32 cellular contexts compared by ENCODE assay signal in the genomic region with DNA sequence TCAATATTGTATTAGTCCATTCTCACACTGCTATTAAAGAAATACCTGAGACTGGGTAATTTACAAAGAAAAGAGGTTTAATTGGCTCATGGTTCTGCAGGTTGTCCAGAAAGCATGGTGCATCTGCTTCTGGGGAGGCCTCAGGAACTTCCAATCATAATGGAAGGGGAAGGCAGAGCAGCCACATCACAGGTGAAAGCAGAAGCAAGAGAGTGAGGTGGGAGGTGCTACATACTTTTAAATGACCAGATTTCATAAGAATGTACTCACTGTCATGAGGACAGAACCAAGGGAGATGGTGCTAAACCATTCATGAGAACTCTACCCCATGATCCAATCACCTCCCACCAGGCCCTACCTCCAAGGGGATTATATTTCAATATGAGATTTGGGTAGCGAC.
"Had no signal": no experiment of that assay in that cellular context is flagged by ENCODE, and none has a peak within 500 bp of the region (broad histone marks: within the 10 kb centered on the region; RNA-seq: fewer than 3 reads in every experiment).

No MANE protein-coding gene starts in this region.

- H3K4me3 ChIP-seq: body of pancreas, esophagus muscularis mucosa, gastrocnemius medialis, heart left ventricle had no signal

- H3K27me3 Mint-ChIP-seq: activated CD4-positive, alpha-beta T cell treated with anti-CD3 and anti-CD28 coated beads, Interleukin-2, amount 10 ng/mL, durations not matched to agents 7 days and 5 days; activated naive CD4-positive, alpha-beta T cell treated with anti-CD3 and anti-CD28 coated beads, Interleukin-2, amount 10 ng/mL, durations not matched to agents 7 days and 5 days; T-helper 17 cell had no signal

- H3K4me3 Mint-ChIP-seq: activated CD4-positive, alpha-beta T cell treated with anti-CD3 and anti-CD28 coated beads, Interleukin-2, amount 10 ng/mL, durations not matched to agents 7 days and 5 days; activated naive CD4-positive, alpha-beta T cell treated with anti-CD3 and anti-CD28 coated beads, Interleukin-2, amount 10 ng/mL, durations not matched to agents 7 days and 5 days; activated T-helper 1 cell treated with anti-CD3 and anti-CD28 coated beads, Interleukin-12 subunit alpha, Interleukin-12 subunit beta, Interleukin-2, Interleukin-4 antibody, amounts not matched to agents 30 ng/mL and 10 ng/mL and 1 ng/mL, durations not matched to agents 14 hours and 24 hours and 36 hours; effector memory CD8-positive, alpha-beta T cell; T-helper 17 cell; T-helper 2 cell treated with Interferon-gamma antibody and Interleukin-4, amounts not matched to agents 5 μg/mL and 100 μg/mL, for 36 hours had no signal

- H3K36me3 ChIP-seq: esophagus muscularis mucosa, gastrocnemius medialis, heart left ventricle had no signal

- H3K9me3 Mint-ChIP-seq: activated naive CD4-positive, alpha-beta T cell treated with anti-CD3 and anti-CD28 coated beads, Interleukin-2, amount 10 ng/mL, durations not matched to agents 7 days and 5 days; effector memory CD8-positive, alpha-beta T cell had no signal

- H3K4me1 Mint-ChIP-seq: activated naive CD4-positive, alpha-beta T cell treated with anti-CD3 and anti-CD28 coated beads, Interleukin-2, amount 10 ng/mL, durations not matched to agents 7 days and 5 days; T-helper 17 cell had no signal

- ATAC-seq: activated naive CD4-positive, alpha-beta T cell treated with anti-CD3 and anti-CD28 coated beads, Interleukin-2, amount 50 U/mL, for 72 hours; activated T-cell treated with anti-CD3 and anti-CD28 coated beads, Interleukin-2, amount 50 U/mL, for 4 hours; body of pancreas; effector memory CD8-positive, alpha-beta T cell; foreskin keratinocyte; gastrocnemius medialis; heart left ventricle; T-helper 17 cell had no signal

- H3K36me3 Mint-ChIP-seq: activated naive CD4-positive, alpha-beta T cell treated with anti-CD3 and anti-CD28 coated beads, Interleukin-2, amount 10 ng/mL, durations not matched to agents 7 days and 5 days had no signal

- FAIRE-seq: colon had no signal

- H3K9me3 ChIP-seq: body of pancreas, esophagus muscularis mucosa, gastrocnemius medialis had no signal

- H3K27ac Mint-ChIP-seq: activated CD4-positive, alpha-beta T cell treated with anti-CD3 and anti-CD28 coated beads, Interleukin-2, amount 10 ng/mL, durations not matched to agents 7 days and 5 days; activated naive CD4-positive, alpha-beta T cell treated with anti-CD3 and anti-CD28 coated beads, Interleukin-2, amount 10 ng/mL, durations not matched to agents 7 days and 5 days; activated naive CD4-positive, alpha-beta T cell treated with anti-CD3 and anti-CD28 coated beads, Interleukin-2, amount 50 U/mL, for 72 hours; effector memory CD8-positive, alpha-beta T cell; T-helper 17 cell; T-helper 2 cell treated with Interferon-gamma antibody and Interleukin-4, amounts not matched to agents 5 μg/mL and 100 μg/mL, for 36 hours had no signal

- H3K27me3 ChIP-seq: body of pancreas, esophagus muscularis mucosa, foreskin keratinocyte, gastrocnemius medialis, heart left ventricle had no signal

- DNase-seq: activated CD4-positive, alpha-beta T cell treated with anti-CD3 and anti-CD28 coated beads for 4 hours; activated CD4-positive, alpha-beta T cell treated with anti-CD3 and anti-CD28 coated beads, Interleukin-2, amount 10 ng/mL, durations not matched to agents 7 days and 5 days; activated CD4-positive, alpha-beta T cell treated with anti-CD3 and anti-CD28 coated beads, Interleukin-2, amount 50 U/mL, for 48 hours; activated CD4-positive, CD25-positive, alpha-beta regulatory T cell; activated CD4-positive, CD25-positive, alpha-beta regulatory T cell treated with anti-CD3 and anti-CD28 coated beads, Interleukin-2, amount 50 U/mL, for 72 hours; activated CD8-positive, alpha-beta memory T cell treated with anti-CD3 and anti-CD28 coated beads, Interleukin-2, amount 50 U/mL, for 48 hours; activated gamma-delta T cell; activated naive CD4-positive, alpha-beta T cell; activated naive CD4-positive, alpha-beta T cell treated with anti-CD3 and anti-CD28 coated beads, Interleukin-2, amount 10 ng/mL, durations not matched to agents 7 days and 5 days; activated T-cell treated with anti-CD3 and anti-CD28 coated beads for 4 hours; activated T-cell treated with anti-CD3 and anti-CD28 coated beads, Interleukin-2, amount 50 U/mL, for 4 hours; amniotic stem cell; anterior cingulate cortex; body of pancreas; caudate nucleus; cortex of kidney; dermis blood vessel endothelial cell; effector CD4-positive, alpha-beta T cell; effector memory CD8-positive, alpha-beta T cell; erythroblast; foreskin keratinocyte; gastrocnemius medialis; glutamatergic neuron; heart left ventricle; T-helper 1 cell; T-helper 17 cell; T1000 had no signal

- H3K27ac ChIP-seq: body of pancreas, esophagus muscularis mucosa, foreskin keratinocyte, gastrocnemius medialis, heart left ventricle had no signal

- H3K4me1 ChIP-seq: body of pancreas, esophagus muscularis mucosa, foreskin keratinocyte, gastrocnemius medialis, heart left ventricle had no signal
